9 cellular contexts compared by ENCODE assay signal in the genomic region with DNA sequence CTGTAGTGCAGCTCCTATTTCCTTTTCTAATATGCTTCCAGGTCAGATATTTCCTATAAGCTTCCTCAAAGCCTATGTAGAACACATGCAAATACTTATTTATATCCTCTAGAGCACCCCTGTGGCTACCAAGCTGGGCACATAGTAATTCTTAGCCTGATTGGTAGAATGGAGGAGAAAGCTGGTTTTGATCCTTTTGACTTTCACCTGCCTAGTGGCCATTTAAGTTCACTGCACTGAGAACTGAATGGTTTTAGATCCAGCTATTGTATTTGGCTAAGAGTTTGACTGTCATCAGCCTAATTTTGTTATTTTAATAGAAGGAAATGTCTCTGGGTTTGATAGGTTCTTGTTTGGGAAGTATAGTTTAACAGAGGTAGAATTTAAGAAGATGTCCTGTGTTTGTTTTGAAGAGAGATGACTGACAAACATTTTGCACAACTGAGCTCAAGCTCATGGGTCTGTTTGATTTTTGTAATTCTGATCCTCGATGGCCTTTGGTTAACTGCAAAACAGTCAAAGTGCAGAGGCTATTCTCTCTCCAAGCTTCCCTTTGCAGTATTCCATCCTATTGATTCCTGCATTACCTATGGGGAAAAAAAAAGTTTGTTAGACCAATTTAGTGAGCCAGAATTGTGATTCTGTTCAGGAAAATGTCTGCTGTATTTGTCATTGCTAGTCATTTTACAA.
DNase-seq lines count a peak whose midpoint lies in the region; ATAC-seq and TF ChIP-seq lines count a peak whose summit lies in the region.
"Had no signal": no experiment of that assay in that cellular context is flagged by ENCODE, and none has a peak within 500 bp of the region (broad histone marks: within the 10 kb centered on the region; RNA-seq: fewer than 3 reads in every experiment).

No MANE protein-coding gene starts in this region.

- H3K27me3 Mint-ChIP-seq in neural crest cell (ENCODE audit: low read depth), result peaks cover 9% of the 10 kb centered on the region
- no peaks in the 10 kb centered on the region for H3K27me3 Mint-ChIP-seq in T-helper 2 cell treated with Interferon-gamma antibody and Interleukin-4, amounts not matched to agents 5 μg/mL and 100 μg/mL, for 36 hours (ENCODE audit: low read depth)

- TF ChIP-seq CTCF in neural crest cell (conservative IDR thresholded peaks at IDR 0.05), result peak; percentile 56

- no peak overlapping the region for H3K4me3 Mint-ChIP-seq in neural crest cell
- H3K4me3 Mint-ChIP-seq in T-helper 2 cell treated with Interferon-gamma antibody and Interleukin-4, amounts not matched to agents 5 μg/mL and 100 μg/mL, for 36 hours, result no peak overlapping the region

- H3K4me1 Mint-ChIP-seq in neural crest cell, result peaks cover 7% of the 10 kb centered on the region
- no peaks in the 10 kb centered on the region for H3K4me1 Mint-ChIP-seq in T-helper 2 cell treated with Interferon-gamma antibody and Interleukin-4, amounts not matched to agents 5 μg/mL and 100 μg/mL, for 36 hours (ENCODE audit: low read depth)

- peak; percentile 23 for DNase-seq in DMS 273 (lab: John Stamatoyannopoulos, UW; ENCODE audit: unreplicated experiment)
- DNase-seq in DMS 273 treated with DMSO at 0.1 percent for 48 hours (lab: John Stamatoyannopoulos, UW), result no peak
- peak; percentile 16 for DNase-seq in amniotic epithelial cell (ENCODE audit: low read depth)
- no peak for DNase-seq in neural crest cell (ENCODE audit: low read depth, low spot score)
- no peak for DNase-seq in hepatic stellate cell (ENCODE audit: low spot score)
- DNase-seq in NCI-H1694 treated with DMSO at 0.1 percent for 48 hours (lab: John Stamatoyannopoulos, UW), result no peak
- DNase-seq in T-helper 2 cell treated with Interferon-gamma antibody and Interleukin-4, amounts not matched to agents 5 μg/mL and 100 μg/mL, for 36 hours (ENCODE audit: low spot score), result no peak
- DNase-seq: Right ventricle myocardium superior had no signal

- no peaks in the 10 kb centered on the region for H3K36me3 Mint-ChIP-seq in neural crest cell (ENCODE audit: low read depth)
- no peaks in the 10 kb centered on the region for H3K36me3 Mint-ChIP-seq in T-helper 2 cell treated with Interferon-gamma antibody and Interleukin-4, amounts not matched to agents 5 μg/mL and 100 μg/mL, for 36 hours (ENCODE audit: low read depth)

- ATAC-seq in HG03342 (IDR thresholded peaks at IDR 0.05; ENCODE audit: unreplicated experiment), result peak; percentile 49

- no peak overlapping the region for H3K27ac Mint-ChIP-seq in neural crest cell (ENCODE audit: unreplicated experiment)
- H3K27ac Mint-ChIP-seq in T-helper 2 cell treated with Interferon-gamma antibody and Interleukin-4, amounts not matched to agents 5 μg/mL and 100 μg/mL, for 36 hours, result no peak overlapping the region

- H3K9me3 Mint-ChIP-seq in neural crest cell, result no peaks in the 10 kb centered on the region
- H3K9me3 Mint-ChIP-seq in T-helper 2 cell treated with Interferon-gamma antibody and Interleukin-4, amounts not matched to agents 5 μg/mL and 100 μg/mL, for 36 hours, result no peaks in the 10 kb centered on the region

Comparison
In these comparisons a context has a peak if more than half of its experiments do, and no peak if none do; other contexts are left out.
1. DNase-seq: peak in DMS 273 (single experiment) and amniotic epithelial cell (single experiment); none in DMS 273 treated with DMSO at 0.1 percent for 48 hours (single experiment), neural crest cell (single experiment), hepatic stellate cell (single experiment), NCI-H1694 treated with DMSO at 0.1 percent for 48 hours (single experiment) and T-helper 2 cell treated with Interferon-gamma antibody and Interleukin-4, amounts not matched to agents 5 μg/mL and 100 μg/mL, for 36 hours (single experiment).